Comparison of ENCODE assay signal across 9 cellular contexts in the genomic region with DNA sequence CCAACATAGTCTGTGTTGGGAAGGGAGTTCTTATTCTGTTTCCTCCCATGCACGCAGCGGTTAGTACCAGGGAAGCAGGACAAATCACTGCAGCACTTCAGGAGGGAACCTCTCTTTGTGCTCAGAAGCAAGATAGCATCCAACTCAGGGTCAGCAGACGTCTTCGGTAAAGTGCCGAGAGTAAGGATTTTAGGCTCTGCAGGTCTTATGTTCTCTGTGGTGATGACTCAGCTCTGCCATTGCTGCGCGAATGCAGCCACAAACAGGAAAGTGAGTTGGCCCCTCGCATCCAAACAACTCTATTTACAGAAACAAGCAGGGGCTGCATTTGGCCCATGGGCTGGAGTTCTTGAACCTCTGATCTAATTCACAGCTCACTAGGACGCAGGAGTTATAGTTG.
DNase-seq lines count a peak whose midpoint lies in the region; ATAC-seq and TF ChIP-seq lines count a peak whose summit lies in the region.
"Had no signal": no experiment of that assay in that cellular context is flagged by ENCODE, and none has a peak within 500 bp of the region (broad histone marks: within the 10 kb centered on the region; RNA-seq: fewer than 3 reads in every experiment).

No MANE protein-coding gene starts in this region.

- no peak overlapping the region; the same call in 1 of the 2 replicates for H3K27ac Mint-ChIP-seq in GM23338

- H3K9me3 ChIP-seq in esophagus squamous epithelium, result no peaks in the 10 kb centered on the region
- H3K9me3 ChIP-seq in heart left ventricle, result no peaks in the 10 kb centered on the region

- H3F3A ChIP-seq in GM23338 (replicated peaks; ENCODE audit: low read depth), result no peaks in the 10 kb centered on the region

- H3K9me2 ChIP-seq in GM23338 (ENCODE audit: insufficient read depth), result no peaks in the 10 kb centered on the region

- no peak for ATAC-seq in GM23338
- no peak for ATAC-seq in HG03139 (IDR thresholded peaks at IDR 0.05; ENCODE audit: unreplicated experiment)
- no peak for ATAC-seq in heart left ventricle
- no peak for ATAC-seq in HG03442 (IDR thresholded peaks at IDR 0.05; ENCODE audit: unreplicated experiment)

- WGBS in esophagus squamous epithelium, 2 donors, result 62 to 72% methylated on average over 3 to 7 of the region's 9 CpGs
- 70 to 83% (median 76%) methylated on average over 9 of the region's 9 CpGs for WGBS in heart left ventricle, 4 donors

- H3K27me3 ChIP-seq in GM23338 (ENCODE audit: insufficient read depth) (no peaks in the 10 kb centered on the region), esophagus squamous epithelium (no peaks in the 10 kb centered on the region), rectal smooth muscle tissue (ENCODE audit: control insufficient read depth, insufficient read depth, low read length) (no peaks in the 10 kb centered on the region), heart left ventricle (no peaks in the 10 kb centered on the region)

- DNase-seq in GM23338 (ENCODE audit: low spot score) (no peak), SW480 (ENCODE audit: low spot score) (peak; percentile 69), esophagus squamous epithelium (lab: John Stamatoyannopoulos, UW) (no peak), cerebellar nuclear complex (lab: John Stamatoyannopoulos, UW) (no peak), heart left ventricle (no peak)
- DNase-seq: activated effector memory CD4-positive, alpha-beta T cell treated with Interleukin-2 at 50 U/mL for 16 hours had no signal

- no peak overlapping the region for H3K4me2 ChIP-seq in GM23338

- H2AFZ ChIP-seq in GM23338, result peak overlapping the region; percentile 95

- TF ChIP-seq POLR2A in esophagus squamous epithelium (IDR thresholded peaks at IDR 0.05), result no peak
- TF ChIP-seq POLR2A in heart left ventricle (IDR thresholded peaks at IDR 0.05), result no peak

- peaks cover 29% of the 10 kb centered on the region for H3K27me3 Mint-ChIP-seq in GM23338 (ENCODE audit: insufficient read depth, low read depth, poor library complexity)

- intact Hi-C loops in esophagus squamous epithelium (cut with DNase I) (no loop called here), heart left ventricle (cut with DNase I) (no loop called here)

- no peaks in the 10 kb centered on the region for H3K9me3 Mint-ChIP-seq in GM23338

- TF ChIP-seq CTCF in GM23338 (conservative IDR thresholded peaks at IDR 0.05; ENCODE audit: low read depth in 2 of 2), result no peak
- no peak for TF ChIP-seq CTCF in esophagus squamous epithelium (IDR thresholded peaks at IDR 0.05)
- TF ChIP-seq CTCF in heart left ventricle (IDR thresholded peaks at IDR 0.05), result no peak

- H4K20me1 ChIP-seq in GM23338 (replicated peaks; ENCODE audit: insufficient read depth), result no peaks in the 10 kb centered on the region

- H3K4me1 Mint-ChIP-seq in GM23338, result peaks cover 29% of the 10 kb centered on the region

- H3K36me3 ChIP-seq in GM23338 (ENCODE audit: insufficient read depth), result no peaks in the 10 kb centered on the region
- no peaks in the 10 kb centered on the region for H3K36me3 ChIP-seq in esophagus squamous epithelium
- H3K36me3 ChIP-seq in rectal smooth muscle tissue (ENCODE audit: control insufficient read depth, insufficient read depth, low read length), result no peaks in the 10 kb centered on the region
- no peaks in the 10 kb centered on the region for H3K36me3 ChIP-seq in heart left ventricle

- no peaks in the 10 kb centered on the region for H3K36me3 Mint-ChIP-seq in GM23338 (ENCODE audit: low read depth)

- H3K79me2 ChIP-seq in GM23338 (replicated peaks; ENCODE audit: insufficient read depth), result no peaks in the 10 kb centered on the region

- no peak overlapping the region for H3K4me3 Mint-ChIP-seq in GM23338

- no peaks in the 10 kb centered on the region; the same call in 1 of the 2 replicates for H3K4me1 ChIP-seq in GM23338 (ENCODE audit: insufficient read depth)
- peaks cover 4 to 39% (median 14%) of the 10 kb centered on the region in 3 donors for H3K4me1 ChIP-seq in esophagus squamous epithelium
- peaks cover 19% of the 10 kb centered on the region for H3K4me1 ChIP-seq in rectal smooth muscle tissue (ENCODE audit: control insufficient read depth, insufficient read depth, low read length)
- peaks cover 0 to 19% (median 3%) of the 10 kb centered on the region in 12 donors for H3K4me1 ChIP-seq in heart left ventricle

- H3K27ac ChIP-seq in GM23338 (ENCODE audit: low read depth), result no peak overlapping the region
- H3K27ac ChIP-seq in esophagus squamous epithelium, result peak overlapping the region in 3 of 4 donors; percentile 1 to 46 (median 21)
- H3K27ac ChIP-seq in rectal smooth muscle tissue (ENCODE audit: low read depth, low read length), result peak overlapping the region; percentile 54
- H3K27ac ChIP-seq in heart left ventricle, result peak overlapping the region in 1 of 12 donors; percentile 6

- H3K9ac ChIP-seq in rectal smooth muscle tissue (ENCODE audit: low read length), result no peak overlapping the region

- H3K4me3 ChIP-seq in GM23338, result no peak overlapping the region
- H3K4me3 ChIP-seq in esophagus squamous epithelium, result no peak overlapping the region
- H3K4me3 ChIP-seq in rectal smooth muscle tissue (ENCODE audit: low read length), result no peak overlapping the region
- no peak overlapping the region for H3K4me3 ChIP-seq in heart left ventricle

TF ChIP-seq in GM23338, 12 proteins besides CTCF, POLR2A, EP300 and RAD21 (continues in another document):
- TF ChIP-seq, protein P1, sequence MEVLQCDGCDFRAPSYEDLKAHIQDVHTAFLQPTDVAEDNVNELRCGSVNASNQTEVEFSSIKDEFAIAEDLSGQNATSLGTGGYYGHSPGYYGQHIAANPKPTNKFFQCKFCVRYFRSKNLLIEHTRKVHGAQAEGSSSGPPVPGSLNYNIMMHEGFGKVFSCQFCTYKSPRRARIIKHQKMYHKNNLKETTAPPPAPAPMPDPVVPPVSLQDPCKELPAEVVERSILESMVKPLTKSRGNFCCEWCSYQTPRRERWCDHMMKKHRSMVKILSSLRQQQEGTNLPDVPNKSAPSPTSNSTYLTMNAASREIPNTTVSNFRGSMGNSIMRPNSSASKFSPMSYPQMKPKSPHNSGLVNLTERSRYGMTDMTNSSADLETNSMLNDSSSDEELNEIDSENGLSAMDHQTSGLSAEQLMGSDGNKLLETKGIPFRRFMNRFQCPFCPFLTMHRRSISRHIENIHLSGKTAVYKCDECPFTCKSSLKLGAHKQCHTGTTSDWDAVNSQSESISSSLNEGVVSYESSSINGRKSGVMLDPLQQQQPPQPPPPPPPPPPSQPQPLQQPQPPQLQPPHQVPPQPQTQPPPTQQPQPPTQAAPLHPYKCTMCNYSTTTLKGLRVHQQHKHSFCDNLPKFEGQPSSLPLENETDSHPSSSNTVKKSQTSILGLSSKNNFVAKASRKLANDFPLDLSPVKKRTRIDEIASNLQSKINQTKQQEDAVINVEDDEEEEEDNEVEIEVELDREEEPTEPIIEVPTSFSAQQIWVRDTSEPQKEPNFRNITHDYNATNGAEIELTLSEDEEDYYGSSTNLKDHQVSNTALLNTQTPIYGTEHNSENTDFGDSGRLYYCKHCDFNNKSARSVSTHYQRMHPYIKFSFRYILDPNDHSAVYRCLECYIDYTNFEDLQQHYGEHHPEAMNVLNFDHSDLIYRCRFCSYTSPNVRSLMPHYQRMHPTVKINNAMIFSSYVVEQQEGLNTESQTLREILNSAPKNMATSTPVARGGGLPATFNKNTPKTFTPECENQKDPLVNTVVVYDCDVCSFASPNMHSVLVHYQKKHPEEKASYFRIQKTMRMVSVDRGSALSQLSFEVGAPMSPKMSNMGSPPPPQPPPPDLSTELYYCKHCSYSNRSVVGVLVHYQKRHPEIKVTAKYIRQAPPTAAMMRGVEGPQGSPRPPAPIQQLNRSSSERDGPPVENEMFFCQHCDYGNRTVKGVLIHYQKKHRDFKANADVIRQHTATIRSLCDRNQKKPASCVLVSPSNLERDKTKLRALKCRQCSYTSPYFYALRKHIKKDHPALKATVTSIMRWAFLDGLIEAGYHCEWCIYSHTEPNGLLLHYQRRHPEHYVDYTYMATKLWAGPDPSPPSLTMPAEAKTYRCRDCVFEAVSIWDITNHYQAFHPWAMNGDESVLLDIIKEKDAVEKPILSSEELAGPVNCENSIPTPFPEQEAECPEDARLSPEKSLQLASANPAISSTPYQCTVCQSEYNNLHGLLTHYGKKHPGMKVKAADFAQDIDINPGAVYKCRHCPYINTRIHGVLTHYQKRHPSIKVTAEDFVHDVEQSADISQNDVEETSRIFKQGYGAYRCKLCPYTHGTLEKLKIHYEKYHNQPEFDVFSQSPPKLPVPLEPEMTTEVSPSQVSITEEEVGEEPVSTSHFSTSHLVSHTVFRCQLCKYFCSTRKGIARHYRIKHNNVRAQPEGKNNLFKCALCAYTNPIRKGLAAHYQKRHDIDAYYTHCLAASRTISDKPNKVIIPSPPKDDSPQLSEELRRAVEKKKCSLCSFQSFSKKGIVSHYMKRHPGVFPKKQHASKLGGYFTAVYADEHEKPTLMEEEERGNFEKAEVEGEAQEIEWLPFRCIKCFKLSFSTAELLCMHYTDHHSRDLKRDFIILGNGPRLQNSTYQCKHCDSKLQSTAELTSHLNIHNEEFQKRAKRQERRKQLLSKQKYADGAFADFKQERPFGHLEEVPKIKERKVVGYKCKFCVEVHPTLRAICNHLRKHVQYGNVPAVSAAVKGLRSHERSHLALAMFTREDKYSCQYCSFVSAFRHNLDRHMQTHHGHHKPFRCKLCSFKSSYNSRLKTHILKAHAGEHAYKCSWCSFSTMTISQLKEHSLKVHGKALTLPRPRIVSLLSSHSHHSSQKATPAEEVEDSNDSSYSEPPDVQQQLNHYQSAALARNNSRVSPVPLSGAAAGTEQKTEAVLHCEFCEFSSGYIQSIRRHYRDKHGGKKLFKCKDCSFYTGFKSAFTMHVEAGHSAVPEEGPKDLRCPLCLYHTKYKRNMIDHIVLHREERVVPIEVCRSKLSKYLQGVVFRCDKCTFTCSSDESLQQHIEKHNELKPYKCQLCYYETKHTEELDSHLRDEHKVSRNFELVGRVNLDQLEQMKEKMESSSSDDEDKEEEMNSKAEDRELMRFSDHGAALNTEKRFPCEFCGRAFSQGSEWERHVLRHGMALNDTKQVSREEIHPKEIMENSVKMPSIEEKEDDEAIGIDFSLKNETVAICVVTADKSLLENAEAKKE (CRISPR knock-in tag; IDR thresholded peaks at IDR 0.05), result no peak
- TF ChIP-seq NANOG (IDR thresholded peaks at IDR 0.05; ENCODE audit: borderline replicate concordance), result no peak
- TF ChIP-seq CREB1 (CRISPR knock-in tag; IDR thresholded peaks at IDR 0.05; ENCODE audit: low read depth), result no peak
- TF ChIP-seq, protein P2, sequence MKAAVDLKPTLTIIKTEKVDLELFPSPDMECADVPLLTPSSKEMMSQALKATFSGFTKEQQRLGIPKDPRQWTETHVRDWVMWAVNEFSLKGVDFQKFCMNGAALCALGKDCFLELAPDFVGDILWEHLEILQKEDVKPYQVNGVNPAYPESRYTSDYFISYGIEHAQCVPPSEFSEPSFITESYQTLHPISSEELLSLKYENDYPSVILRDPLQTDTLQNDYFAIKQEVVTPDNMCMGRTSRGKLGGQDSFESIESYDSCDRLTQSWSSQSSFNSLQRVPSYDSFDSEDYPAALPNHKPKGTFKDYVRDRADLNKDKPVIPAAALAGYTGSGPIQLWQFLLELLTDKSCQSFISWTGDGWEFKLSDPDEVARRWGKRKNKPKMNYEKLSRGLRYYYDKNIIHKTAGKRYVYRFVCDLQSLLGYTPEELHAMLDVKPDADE (IDR thresholded peaks at IDR 0.05), result no peak
